Comparison of ENCODE assay signal across 14 cellular contexts in the genomic region with DNA sequence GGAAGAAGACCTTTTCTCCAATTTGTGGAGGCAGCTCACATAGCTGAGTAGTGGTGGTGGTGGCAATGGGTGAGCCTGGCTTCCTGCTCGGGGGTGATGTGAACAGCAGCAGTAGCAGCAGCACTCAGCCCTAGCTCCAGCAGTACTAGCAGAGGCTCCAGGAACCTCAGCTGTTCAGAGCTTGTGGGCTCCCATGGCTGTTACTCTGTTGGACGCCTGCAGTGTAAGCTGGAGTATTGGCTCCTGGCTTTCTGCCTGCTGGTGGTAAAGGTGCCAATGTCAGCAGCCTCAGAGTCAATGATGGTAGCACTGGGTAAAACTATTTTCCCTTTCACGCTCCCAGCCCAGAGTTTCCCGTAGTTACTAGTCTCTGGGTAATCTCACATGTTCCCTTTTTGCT. TPM values are rescaled to one million over a fixed set of nuclear protein-coding genes. Genes with fewer than 3 reads are reported as not detected.
DNase-seq lines count a peak whose midpoint lies in the region; ATAC-seq, FAIRE-seq and TF ChIP-seq lines count a peak whose summit lies in the region.
"Had no signal": no experiment of that assay in that cellular context is flagged by ENCODE, and none has a peak within 500 bp of the region (broad histone marks: within the 10 kb centered on the region; RNA-seq: fewer than 3 reads in every experiment).

No MANE protein-coding gene starts in this region.

- H3K27ac ChIP-seq in IMR-90 (ENCODE audit: insufficient read depth, low read length): no peak overlapping the region
- no peak overlapping the region for H3K27ac ChIP-seq in OCI-LY7 (ENCODE audit: low read depth, low read length, poor library complexity, severe bottlenecking)
- H3K27ac ChIP-seq in prostate gland: no peak overlapping the region

- H3K36me3 ChIP-seq in IMR-90 (ENCODE audit: control insufficient read depth, insufficient read depth, low read length) (no peaks in the 10 kb centered on the region), OCI-LY7 (ENCODE audit: insufficient read depth, low read length) (peaks cover 12% of the 10 kb centered on the region), prostate gland (no peaks in the 10 kb centered on the region)
- H3K36me3 ChIP-seq: gastroesophageal sphincter had no signal

- BruUV-seq in IMR-90 (replicated peaks; lab: Mats Ljungman, UMichigan) (no TSS peak), OCI-LY7 (replicated peaks; lab: Mats Ljungman, UMichigan) (no TSS peak)

- H2BK20ac ChIP-seq in IMR-90 (ENCODE audit: low read depth, low read length): no peak overlapping the region

- H2BK120ac ChIP-seq in IMR-90 (ENCODE audit: low read depth, low read length): no peak overlapping the region

- peaks cover 3% of the 10 kb centered on the region; the same call in 1 of the 2 replicates for H3K4me1 ChIP-seq in IMR-90 (ENCODE audit: control insufficient read depth, insufficient read depth, low read length)
- peaks cover 20% of the 10 kb centered on the region for H3K4me1 ChIP-seq in OCI-LY7 (ENCODE audit: insufficient read depth, low read length, poor library complexity, severe bottlenecking)
- H3K4me1 ChIP-seq in prostate gland (replicated peaks): peaks cover 4% of the 10 kb centered on the region

- H3K14ac ChIP-seq in IMR-90 (replicated peaks; ENCODE audit: low read depth, low read length): no peak overlapping the region

- H3K79me1 ChIP-seq in IMR-90 (ENCODE audit: low read depth in 1 of 2, low read length in 2 of 2): peaks cover 15 to 23% of the 10 kb centered on the region in 2 experiments

- H3K4me2 ChIP-seq in IMR-90 (ENCODE audit: low read depth, low read length) (no peak overlapping the region), OCI-LY7 (ENCODE audit: low read length) (no peak overlapping the region)

- dilution Hi-C loops in IMR-90 (cut with HindIII; ENCODE audit: low sequenced_read_pairs, unreplicated experiment): no loop called here

- POLR2A ChIA-PET in IMR-90 (lab: Charles Lee; ENCODE audit: unreplicated experiment) (no interaction called here), OCI-LY7 (lab: Charles Lee) (interaction anchor here (0.5 to 1.5 kb wide), 7 partner anchors 10 to 589 kb away, joined by 3 to 7 read pairs (median 4); a partner anchor contains a TSS)

- no peak for DNase-seq in IMR-90
- DNase-seq in OCI-LY7 (ENCODE audit: low spot score): peak; percentile 24
- peak; percentile 64 for DNase-seq in fibroblast of peridontal ligament (ENCODE audit: extremely low read depth)
- DNase-seq in prostate gland (ENCODE audit: low spot score): peak; percentile 49
- DNase-seq in NOMO-1 (lab: John Stamatoyannopoulos, UW; ENCODE audit: unreplicated experiment in 2 of 2): no peak
- no peak for DNase-seq in frontal cortex (ENCODE audit: low spot score in 2 of 2)
- DNase-seq: central memory CD4-positive, alpha-beta T cell; KG1; NCI-H82; stimulated activated CD4-positive, alpha-beta T cell treated with anti-CD3 and anti-CD28 coated beads, Interleukin-12 subunit alpha, Interleukin-12 subunit beta, amount 100 ng/mL, for 4 hours; stimulated activated naive B cell treated with anti-CD40 and anti-IgM and Interleukin-4, amounts not matched to agents 10 μg/mL and 1 μg/mL and 100 μg/mL, for 72 hours had no signal

- no peaks in the 10 kb centered on the region for H3K9me2 ChIP-seq in OCI-LY7 (ENCODE audit: insufficient read depth, low read length)

- TF ChIP-seq POLR2A in IMR-90 (IDR thresholded peaks at IDR 0.05; ENCODE audit: low read depth, low read length): no peak
- TF ChIP-seq POLR2A in prostate gland (IDR thresholded peaks at IDR 0.05): no peak
- no peak for TF ChIP-seq POLR2A in GM18505 (IDR thresholded peaks at IDR 0.05; ENCODE audit: borderline replicate concordance, extremely low read depth, insufficient read depth, insufficient read length)

- intact Hi-C loops in IMR-90 (cut with micrococcal nuclease) (loop anchor here (5.0 to 10.0 kb wide), 2 partner anchors 210 to 567 kb away; a partner anchor contains a TSS), OCI-LY7 (cut with micrococcal nuclease; ENCODE audit: unreplicated experiment) (loop anchor here (5.0 kb wide), 4 partner anchors 62 to 632 kb away; a partner anchor contains a TSS), prostate gland (cut with DNase I) (loop anchor here (10.0 kb wide), 1 partner anchor 550 kb away; no protein-coding TSS in a partner anchor)

- H2AFZ ChIP-seq in IMR-90 (replicated peaks; ENCODE audit: low read length, poor library complexity) (peak overlapping the region; percentile 9), OCI-LY7 (ENCODE audit: low read length) (no peak overlapping the region)

- H2BK5ac ChIP-seq in IMR-90 (ENCODE audit: low read depth, low read length, poor library complexity, severe bottlenecking): no peak overlapping the region

- no peak overlapping the region for H3K4ac ChIP-seq in IMR-90 (ENCODE audit: low read depth, low read length)

- no peak overlapping the region for H4K8ac ChIP-seq in IMR-90 (ENCODE audit: low read depth in 2 of 2, low read length in 2 of 2)

- 0 out of 3 replicates have a peak overlapping the region, but pooled peaks have one; percentile 14 for H2BK15ac ChIP-seq in IMR-90 (ENCODE audit: low read depth, low read length)

- no peak overlapping the region for H3K56ac ChIP-seq in IMR-90 (ENCODE audit: extremely low read depth, insufficient read depth, low read length)

- in situ Hi-C loops in IMR-90 (cut with MboI; ENCODE audit: low sequenced_read_pairs): loop anchor here (10.0 kb wide), 1 partner anchor 570 kb away; a partner anchor contains a TSS

- FAIRE-seq in frontal cortex (lab: Jason Lieb, UNC): no peak

- no peak overlapping the region for H2AK9ac ChIP-seq in IMR-90 (replicated peaks; ENCODE audit: low read depth, low read length, poor library complexity)

- H4K91ac ChIP-seq in IMR-90 (ENCODE audit: insufficient read depth, low read depth, low read length): no peak overlapping the region

- peaks cover 7% of the 10 kb centered on the region for H4K20me1 ChIP-seq in IMR-90 (ENCODE audit: insufficient read depth, low read length)
- H4K20me1 ChIP-seq in OCI-LY7 (ENCODE audit: insufficient read depth, low read length): no peaks in the 10 kb centered on the region

- no peak overlapping the region for H3K9ac ChIP-seq in IMR-90 (ENCODE audit: low read depth, low read length)

- H4K5ac ChIP-seq in IMR-90 (ENCODE audit: low read depth, low read length): no peak overlapping the region

- H3K9me3 ChIP-seq in IMR-90 (ENCODE audit: control insufficient read depth, insufficient read depth, low read length) (no peaks in the 10 kb centered on the region), OCI-LY7 (ENCODE audit: low read length) (0 out of 2 replicates have a peak, but pooled peaks cover 2% of the 10 kb centered on the region), prostate gland (no peaks in the 10 kb centered on the region)
- H3K9me3 ChIP-seq: gastroesophageal sphincter had no signal

- CTCF ChIA-PET in IMR-90 (lab: Yijun Ruan, JAX): interaction anchor here (3.4 kb wide), 1 partner anchor 10 kb away, joined by 16 read pairs; no protein-coding TSS in a partner anchor
- CTCF ChIA-PET in OCI-LY7 (lab: Charles Lee; ENCODE audit: unreplicated experiment): interaction anchor here (0.9 kb wide), 1 partner anchor 10 kb away, joined by 4 read pairs; no protein-coding TSS in a partner anchor

- TF ChIP-seq RAD21 in IMR-90 (IDR thresholded peaks at IDR 0.05; ENCODE audit: low read length): no peak

- H3K18ac ChIP-seq in IMR-90 (ENCODE audit: low read depth, low read length): no peak overlapping the region

- no peak overlapping the region for H3K23ac ChIP-seq in IMR-90 (ENCODE audit: low read depth, low read length)

- H3K9me1 ChIP-seq in IMR-90 (ENCODE audit: insufficient read depth, low read length): peaks cover 5% of the 10 kb centered on the region

- peaks cover 28% of the 10 kb centered on the region for H3K79me2 ChIP-seq in OCI-LY7 (ENCODE audit: insufficient read depth, low read depth, low read length)

- ATAC-seq in IMR-90 (ENCODE audit: low read depth) (no peak), HG03460 (IDR thresholded peaks at IDR 0.05; ENCODE audit: unreplicated experiment) (no peak), GM18505 (IDR thresholded peaks at IDR 0.05; ENCODE audit: unreplicated experiment) (no peak)
- ATAC-seq: gastroesophageal sphincter; stimulated activated naive B cell treated with anti-CD40 and anti-IgM and Interleukin-4, amounts not matched to agents 10 μg/mL and 1 μg/mL and 100 μg/mL, for 72 hours had no signal

- H3K27me3 ChIP-seq in IMR-90 (ENCODE audit: control insufficient read depth, insufficient read depth, low read length): peaks cover 2% of the 10 kb centered on the region; the same call in 1 of the 2 replicates
- no peaks in the 10 kb centered on the region for H3K27me3 ChIP-seq in prostate gland (replicated peaks; ENCODE audit: insufficient read depth)
- H3K27me3 ChIP-seq: gastroesophageal sphincter had no signal

- 71% methylated on average over 1 of the region's 4 CpGs; no CpG with 5 or more reads in 1 of the 2 experiments for WGBS in IMR-90 (ENCODE audit: extremely low coverage in 2 of 2, insufficient read length in 1 of 2), 2 experiments
- WGBS in prostate gland: 25% methylated on average over 4 of the region's 4 CpGs

- H3K4me3 ChIP-seq in IMR-90 (ENCODE audit: insufficient read depth, low read depth, low read length): no peak overlapping the region
- no peak overlapping the region for H3K4me3 ChIP-seq in OCI-LY7 (ENCODE audit: low read depth, low read length, poor library complexity, severe bottlenecking)
- H3K4me3 ChIP-seq in prostate gland: no peak overlapping the region
- H3K4me3 ChIP-seq: gastroesophageal sphincter had no signal

- TF ChIP-seq CTCF in IMR-90 (conservative IDR thresholded peaks at IDR 0.05; ENCODE audit: low read depth, low read length) (no peak), OCI-LY7 (conservative IDR thresholded peaks at IDR 0.05; ENCODE audit: low read length) (no peak), prostate gland (IDR thresholded peaks at IDR 0.05) (no peak)

- H2AK5ac ChIP-seq in IMR-90 (ENCODE audit: low read depth, low read length): peak overlapping the region; percentile 33; the same call in 1 of the 2 replicates

TF ChIP-seq in IMR-90, 13 proteins besides CTCF, POLR2A, EP300 and RAD21 (continues in another document):
- no peak for TF ChIP-seq MAFK (IDR thresholded peaks at IDR 0.05; ENCODE audit: low read depth, low read length)
- no peak for TF ChIP-seq CHD1 (IDR thresholded peaks at IDR 0.05; ENCODE audit: low read depth, low read length)

RNA-seq across cellular contexts. Expression of a gene that starts 3.1 kb away (rescaled TPM):
- total RNA-seq in IMR-90 (2012; rRNA removed) (43.0 and 45.5 TPM in 2 replicates), OCI-LY7 (2022) (108 and 115 TPM in 2 replicates), prostate gland (10 to 100 TPM; 35.9 to 46.6 TPM), frontal cortex (39.9 TPM)
- 25.1 and 27.6 TPM in 2 replicates for polyA plus RNA-seq in IMR-90 (2012; rRNA removed)
- 9.5 and 19.0 TPM in 2 replicates for polyA plus RNA-seq in IMR-90 (2012; cell fraction: cytosol; rRNA removed)
- 8.2 and 20.6 TPM in 2 replicates for polyA plus RNA-seq in IMR-90 (2012; cell fraction: nucleus; rRNA removed; ENCODE audit: low replicate concordance)
- 61.6 and 74.6 TPM in 2 replicates for total RNA-seq in OCI-LY7 (2014; rRNA removed; shearing (Covaris generic))

RNA-seq across cellular contexts. Expression of a gene that starts 46.4 kb away (rescaled TPM):
- total RNA-seq in IMR-90 (2012; rRNA removed) (29.0 and 34.2 TPM in 2 replicates), OCI-LY7 (2022) (55.5 and 68.3 TPM in 2 replicates), prostate gland (10 to 100 TPM; 17.2 to 37.3 TPM), frontal cortex (73.0 TPM)
- 12.9 and 17.2 TPM in 2 replicates for polyA plus RNA-seq in IMR-90 (2012; rRNA removed)
- 3.4 and 7.1 TPM in 2 replicates for polyA plus RNA-seq in IMR-90 (2012; cell fraction: cytosol; rRNA removed)
- 10.9 and 42.0 TPM in 2 replicates for polyA plus RNA-seq in IMR-90 (2012; cell fraction: nucleus; rRNA removed; ENCODE audit: low replicate concordance)
- total RNA-seq in OCI-LY7 (2014; rRNA removed; shearing (Covaris generic)): 57.7 and 59.9 TPM in 2 replicates

Comparison
In these comparisons a context has a peak if more than half of its experiments do, and no peak if none do; other contexts are left out.
1. DNase-seq: peak in OCI-LY7 (single experiment), fibroblast of peridontal ligament (single experiment) and prostate gland (single experiment); none in IMR-90 (single experiment), NOMO-1 (0 of 2) and frontal cortex (0 of 2).